In the genomic region with DNA sequence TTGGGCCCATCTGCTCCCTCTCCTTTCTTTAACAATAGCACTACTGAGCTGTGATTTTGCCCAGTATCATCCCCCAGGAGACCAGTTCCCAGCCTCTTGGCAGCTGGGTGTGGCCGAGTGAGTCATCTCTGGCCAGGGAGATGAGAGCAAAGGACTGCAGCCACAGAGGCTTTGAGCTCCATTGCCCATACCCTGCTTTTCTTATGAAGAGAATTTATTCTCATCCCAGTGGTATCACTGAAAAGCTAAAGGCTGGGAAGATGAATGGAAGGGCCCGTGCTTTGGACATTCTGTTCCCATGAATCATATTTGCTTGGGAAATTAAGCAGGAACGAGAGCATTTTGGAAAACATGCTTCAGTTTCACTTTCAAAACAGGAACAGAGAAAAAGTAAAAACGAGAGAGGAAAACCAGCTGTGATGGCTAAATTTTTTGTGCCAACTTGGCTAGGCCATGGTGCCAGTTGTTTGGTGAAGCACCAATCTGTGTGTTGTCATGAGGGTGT, we compare ENCODE assay signal across 8 cellular contexts. TPM values are rescaled to one million over a fixed set of nuclear protein-coding genes. Genes with fewer than 3 reads are reported as not detected.
DNase-seq lines count a peak whose midpoint lies in the region; ATAC-seq, FAIRE-seq and TF ChIP-seq lines count a peak whose summit lies in the region.

No MANE protein-coding gene starts in this region.

- H3K4me1 ChIP-seq in Karpas-422 (ENCODE audit: low read length) (peaks cover 2% of the 10 kb centered on the region; the same call in 1 of the 2 replicates), liver (ENCODE audit: control insufficient read depth in 4 of 4, insufficient read depth in 4 of 4, low read length in 3 of 4) (peaks cover 0 to 3% (median 0%) of the 10 kb centered on the region in 4 donors), aorta (ENCODE audit: control insufficient read depth in 1 of 2, insufficient read depth in 2 of 2, low read length in 2 of 2) (no peaks in the 10 kb centered on the region)

- H4K20me1 ChIP-seq in Karpas-422 (ENCODE audit: insufficient read depth, low read depth, low read length): no peaks in the 10 kb centered on the region

- H3K4me3 ChIP-seq in Karpas-422 (ENCODE audit: low read length) (no peak overlapping the region), bronchial epithelial cell (ENCODE audit: low read depth, low read length) (no peak overlapping the region), liver (ENCODE audit: low read depth in 1 of 3, low read length in 3 of 3) (peak overlapping the region; percentile 4 to 43 (median 12)), aorta (ENCODE audit: low read length in 2 of 2) (peak overlapping the region in 1 of 2 donors; percentile 52)

- H3K36me3 ChIP-seq in Karpas-422 (ENCODE audit: insufficient read depth, low read length) (no peaks in the 10 kb centered on the region), bronchial epithelial cell (ENCODE audit: control insufficient read depth, insufficient read depth, low read length) (no peaks in the 10 kb centered on the region), liver (ENCODE audit: control insufficient read depth in 4 of 4, insufficient read depth in 3 of 4, low read depth in 1 of 4, low read length in 3 of 4) (no peaks in the 10 kb centered on the region), aorta (ENCODE audit: control insufficient read depth in 1 of 2, insufficient read depth in 2 of 2, low read length in 1 of 2) (no peaks in the 10 kb centered on the region)

- no peak for FAIRE-seq in bronchial epithelial cell (lab: Jason Lieb, UNC)

- no peaks in the 10 kb centered on the region for H3K27me3 ChIP-seq in Karpas-422 (ENCODE audit: low read length)
- H3K27me3 ChIP-seq in bronchial epithelial cell (ENCODE audit: control insufficient read depth, insufficient read depth, low read length): no peaks in the 10 kb centered on the region
- H3K27me3 ChIP-seq in liver (ENCODE audit: control insufficient read depth in 4 of 4, insufficient read depth in 4 of 4, low read length in 3 of 4): no peaks in the 10 kb centered on the region
- H3K27me3 ChIP-seq in aorta (ENCODE audit: control insufficient read depth in 1 of 2, insufficient read depth in 2 of 2, low read length in 1 of 2): no peaks in the 10 kb centered on the region

- H3K9ac ChIP-seq in Karpas-422 (ENCODE audit: low read length) (no peak overlapping the region), liver (ENCODE audit: low read depth in 1 of 2, low read length in 2 of 2) (peak overlapping the region in 1 of 2 donors; percentile 32)

- peak; percentile 95 for ATAC-seq in aorta (ENCODE audit: low FRiP score)

- H3K9me3 ChIP-seq in Karpas-422 (ENCODE audit: low read length) (no peaks in the 10 kb centered on the region), liver (ENCODE audit: control insufficient read depth in 4 of 4, low read length in 3 of 4) (no peaks in the 10 kb centered on the region), aorta (ENCODE audit: control insufficient read depth, low read length) (no peaks in the 10 kb centered on the region)

- peak overlapping the region; percentile 7 for H3K4me2 ChIP-seq in Karpas-422 (ENCODE audit: low read depth, low read length, poor library complexity, severe bottlenecking)

- TF ChIP-seq CTCF in bronchial epithelial cell (IDR thresholded peaks at IDR 0.05; ENCODE audit: insufficient read depth, low read length, severe bottlenecking) (no peak), liver (IDR thresholded peaks at IDR 0.05; ENCODE audit: low read depth, low read length, missing input control) (no peak)

- no peak overlapping the region for H2AFZ ChIP-seq in Karpas-422 (ENCODE audit: low read length)

- peak; percentile 33 for DNase-seq in NCI-H2171 treated with DMSO at 0.1 percent for 48 hours (lab: John Stamatoyannopoulos, UW)
- no peak for DNase-seq in NCI-H2171 (lab: John Stamatoyannopoulos, UW)
- DNase-seq in Karpas-422: no peak
- DNase-seq in bronchial epithelial cell (ENCODE audit: low read depth): peak; percentile 84
- peak; percentile 81 to 87 for DNase-seq in aorta
- no peak for DNase-seq in 8988T
- no peak for DNase-seq in activated effector memory CD4-positive, alpha-beta T cell treated with anti-CD3 and anti-CD28 coated beads, Interleukin-2, amount 50 U/mL, for 16 hours

- intact Hi-C loops in aorta (cut with DNase I): loop anchor here in 1 of 2 donors (10.0 kb wide), 1 partner anchor 198 kb away; the partner anchor contains the start of gene NAPB

- WGBS in liver: 13% methylated on average over 4 of the region's 4 CpGs
- 1% methylated on average over 4 of the region's 4 CpGs for WGBS in aorta, 2 donors

- TF ChIP-seq RAD21 in liver (IDR thresholded peaks at IDR 0.05): no peak

- no peaks in the 10 kb centered on the region for H3K9me2 ChIP-seq in Karpas-422 (replicated peaks; ENCODE audit: insufficient read depth, low read length)

- H3K27ac ChIP-seq in Karpas-422 (ENCODE audit: low read length) (no peak overlapping the region), liver (ENCODE audit: low read depth in 1 of 2, low read length in 2 of 2) (peak overlapping the region; percentile 15 to 73), aorta (ENCODE audit: low read depth in 1 of 2, low read length in 2 of 2) (peak overlapping the region; percentile 80 to 95)

- H3K79me2 ChIP-seq in Karpas-422 (ENCODE audit: low read length): no peaks in the 10 kb centered on the region

TF ChIP-seq in liver, 16 proteins besides CTCF, POLR2A, EP300 and RAD21:
- TF ChIP-seq EGR1 (IDR thresholded peaks at IDR 0.05; ENCODE audit: low read depth in 2 of 2) (no peak), ATF3 (IDR thresholded peaks at IDR 0.05) (peak; percentile 56), RXRA (IDR thresholded peaks at IDR 0.05) (peak in 1 of 2 donors; percentile 8), JUND (IDR thresholded peaks at IDR 0.05) (peak; percentile 98 to 99), NR2F2 (IDR thresholded peaks at IDR 0.05) (peak; percentile 38), SP1 (IDR thresholded peaks at IDR 0.05) (peak; percentile 80), YY1 (IDR thresholded peaks at IDR 0.05) (peak; percentile 40)
- TF ChIP-seq, protein P1, sequence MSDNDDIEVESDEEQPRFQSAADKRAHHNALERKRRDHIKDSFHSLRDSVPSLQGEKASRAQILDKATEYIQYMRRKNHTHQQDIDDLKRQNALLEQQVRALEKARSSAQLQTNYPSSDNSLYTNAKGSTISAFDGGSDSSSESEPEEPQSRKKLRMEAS (IDR thresholded peaks at IDR 0.05): no peak
- TF ChIP-seq, protein P2, sequence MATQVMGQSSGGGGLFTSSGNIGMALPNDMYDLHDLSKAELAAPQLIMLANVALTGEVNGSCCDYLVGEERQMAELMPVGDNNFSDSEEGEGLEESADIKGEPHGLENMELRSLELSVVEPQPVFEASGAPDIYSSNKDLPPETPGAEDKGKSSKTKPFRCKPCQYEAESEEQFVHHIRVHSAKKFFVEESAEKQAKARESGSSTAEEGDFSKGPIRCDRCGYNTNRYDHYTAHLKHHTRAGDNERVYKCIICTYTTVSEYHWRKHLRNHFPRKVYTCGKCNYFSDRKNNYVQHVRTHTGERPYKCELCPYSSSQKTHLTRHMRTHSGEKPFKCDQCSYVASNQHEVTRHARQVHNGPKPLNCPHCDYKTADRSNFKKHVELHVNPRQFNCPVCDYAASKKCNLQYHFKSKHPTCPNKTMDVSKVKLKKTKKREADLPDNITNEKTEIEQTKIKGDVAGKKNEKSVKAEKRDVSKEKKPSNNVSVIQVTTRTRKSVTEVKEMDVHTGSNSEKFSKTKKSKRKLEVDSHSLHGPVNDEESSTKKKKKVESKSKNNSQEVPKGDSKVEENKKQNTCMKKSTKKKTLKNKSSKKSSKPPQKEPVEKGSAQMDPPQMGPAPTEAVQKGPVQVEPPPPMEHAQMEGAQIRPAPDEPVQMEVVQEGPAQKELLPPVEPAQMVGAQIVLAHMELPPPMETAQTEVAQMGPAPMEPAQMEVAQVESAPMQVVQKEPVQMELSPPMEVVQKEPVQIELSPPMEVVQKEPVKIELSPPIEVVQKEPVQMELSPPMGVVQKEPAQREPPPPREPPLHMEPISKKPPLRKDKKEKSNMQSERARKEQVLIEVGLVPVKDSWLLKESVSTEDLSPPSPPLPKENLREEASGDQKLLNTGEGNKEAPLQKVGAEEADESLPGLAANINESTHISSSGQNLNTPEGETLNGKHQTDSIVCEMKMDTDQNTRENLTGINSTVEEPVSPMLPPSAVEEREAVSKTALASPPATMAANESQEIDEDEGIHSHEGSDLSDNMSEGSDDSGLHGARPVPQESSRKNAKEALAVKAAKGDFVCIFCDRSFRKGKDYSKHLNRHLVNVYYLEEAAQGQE (IDR thresholded peaks at IDR 0.05): no peak

RNA-seq across cellular contexts. Expression of gene CST3, which starts 14.9 kb away (rescaled TPM):
- total RNA-seq in Karpas-422 (2014; rRNA removed; shearing (Covaris generic); ENCODE audit: low replicate concordance): not detected in 2 replicates
- 82.7 and 124 TPM in 2 replicates for total RNA-seq in bronchial epithelial cell
- 100 to 1,000 TPM; 153 to 364 TPM for total RNA-seq in liver
- polyA plus RNA-seq in liver: 1,000 to 10,000 TPM in 1 of 2 donors, 100 to 1,000 TPM in 1; 662 to 1,712 TPM
- 1,000 to 10,000 TPM in 1 of 2 donors, 100 to 1,000 TPM in 1; 837 to 1,105 TPM for total RNA-seq in aorta
- polyA plus RNA-seq in aorta: 1,000 to 10,000 TPM in 1 of 2 donors, 100 to 1,000 TPM in 1; 584 to 1,561 TPM

RNA-seq across cellular contexts. Expression of gene CST9, which starts 17.2 kb away (rescaled TPM):
- total RNA-seq in Karpas-422 (2014; rRNA removed; shearing (Covaris generic); ENCODE audit: low replicate concordance): not detected in 2 replicates
- total RNA-seq in bronchial epithelial cell: not detected in 2 replicates
- not detected for total RNA-seq in liver
- polyA plus RNA-seq in liver: not detected
- total RNA-seq in aorta: not detected
- not detected for polyA plus RNA-seq in aorta

RNA-seq across cellular contexts. Expression of gene CST9L, which starts 54.6 kb away (rescaled TPM):
- total RNA-seq in Karpas-422 (2014; rRNA removed; shearing (Covaris generic); ENCODE audit: low replicate concordance): not detected in 2 replicates
- not detected in 2 replicates for total RNA-seq in bronchial epithelial cell
- total RNA-seq in liver: not detected
- not detected for polyA plus RNA-seq in liver
- not detected for total RNA-seq in aorta
- not detected for polyA plus RNA-seq in aorta

Comparison
In these comparisons a context has a peak if more than half of its experiments do, and no peak if none do; other contexts are left out.
1. DNase-seq: peak in NCI-H2171 treated with DMSO at 0.1 percent for 48 hours (single experiment), bronchial epithelial cell (single experiment) and aorta (2 of 2); none in NCI-H2171 (single experiment), Karpas-422 (single experiment), 8988T (single experiment) and activated effector memory CD4-positive, alpha-beta T cell treated with anti-CD3 and anti-CD28 coated beads, Interleukin-2, amount 50 U/mL, for 16 hours (single experiment).
2. H3K4me3 ChIP-seq: peak in liver (3 of 3); none in Karpas-422 (single experiment) and bronchial epithelial cell (single experiment).
3. RNA of gene CST3, which starts 14.9 kb away (total RNA-seq): 837 to 1,105 TPM in aorta, 153 to 364 TPM in liver and 82.7 to 124 TPM in bronchial epithelial cell; not detected in Karpas-422; every median in the first group is over 10 times any median in the second.